Comparison of ENCODE assay signal across 15 cellular contexts in genomic region chr2:112588611-112589045, GRCh38. TPM values are rescaled to one million over a fixed set of nuclear protein-coding genes. Genes with fewer than 3 reads are reported as not detected.
DNase-seq lines count a peak whose midpoint lies in the region; ATAC-seq and TF ChIP-seq lines count a peak whose summit lies in the region.
"Had no signal": no experiment of that assay in that cellular context is flagged by ENCODE, and none has a peak within 500 bp of the region (broad histone marks: within the 10 kb centered on the region; RNA-seq: fewer than 3 reads in every experiment).

No MANE protein-coding gene starts in this region.

- ATAC-seq in activated T-cell treated with anti-CD3 and anti-CD28 coated beads, Interleukin-2, amount 50 U/mL, for 72 hours (replicated peaks in 1 of 2), result no peak
- ATAC-seq: activated naive CD8-positive, alpha-beta T cell treated with anti-CD3 and anti-CD28 coated beads, Interleukin-2, amount 50 U/mL, for 24 hours had no signal

- H3K9me3 ChIP-seq in skeletal muscle tissue (ENCODE audit: control insufficient read depth in 3 of 3, low read length in 3 of 3) (no peaks in the 10 kb centered on the region), HAP-1 (no peaks in the 10 kb centered on the region)
- H3K9me3 ChIP-seq: ovary, SJSA1, thoracic aorta had no signal

- peak overlapping the region in 2 of 3 donors; percentile 56 to 72 for H3K9ac ChIP-seq in skeletal muscle tissue (ENCODE audit: low read depth in 1 of 3, low read length in 3 of 3)

- no peaks in the 10 kb centered on the region for H3K27me3 ChIP-seq in skeletal muscle tissue (ENCODE audit: control insufficient read depth in 3 of 3, insufficient read depth in 3 of 3, low read length in 3 of 3)
- no peaks in the 10 kb centered on the region for H3K27me3 ChIP-seq in HAP-1 (ENCODE audit: low read depth)
- H3K27me3 ChIP-seq: ovary, SJSA1 had no signal

- no peak for TF ChIP-seq CTCF in choroid plexus epithelial cell (conservative IDR thresholded peaks at IDR 0.05; ENCODE audit: low read depth, low read length)

- peaks cover 27% of the 10 kb centered on the region for H3K4me1 Mint-ChIP-seq in activated T-cell treated with anti-CD3 and anti-CD28 coated beads, Interleukin-2, amount 50 U/mL, for 72 hours (ENCODE audit: low read depth)

- peak overlapping the region; percentile 75 for H3K27ac ChIP-seq in skeletal muscle tissue (ENCODE audit: low read depth, low read length)
- H3K27ac ChIP-seq: ovary, SJSA1, thoracic aorta had no signal

- H3K9me3 Mint-ChIP-seq in activated T-cell treated with anti-CD3 and anti-CD28 coated beads, Interleukin-2, amount 50 U/mL, for 72 hours, result peaks cover 0 to under 1% of the 10 kb centered on the region in 2 donors
- H3K9me3 Mint-ChIP-seq: activated naive CD8-positive, alpha-beta T cell treated with anti-CD3 and anti-CD28 coated beads, Interleukin-2, amount 50 U/mL, for 24 hours had no signal

- peaks cover 12 to 16% (median 15%) of the 10 kb centered on the region in 3 donors for H3K36me3 ChIP-seq in skeletal muscle tissue (ENCODE audit: control insufficient read depth in 3 of 3, insufficient read depth in 3 of 3, low read length in 3 of 3)
- H3K36me3 ChIP-seq in HAP-1 (replicated peaks), result no peaks in the 10 kb centered on the region; the same call in 1 of the 2 replicates
- H3K36me3 ChIP-seq: ovary had no signal

- DNase-seq in NCI-H2029 (lab: John Stamatoyannopoulos, UW) (peak; percentile 33), NCI-H2029 treated with DMSO at 0.1 percent for 48 hours (lab: John Stamatoyannopoulos, UW) (no peak), NCI-H69 (lab: John Stamatoyannopoulos, UW) (peak; percentile 83), choroid plexus epithelial cell (ENCODE audit: low read depth) (peak; percentile 60), HAP-1 (ENCODE audit: low spot score in 2 of 2) (no peak)
- no peak for DNase-seq in activated T-cell treated with anti-CD3 and anti-CD28 coated beads, Interleukin-2, amount 50 U/mL, for 72 hours
- no peak for DNase-seq in stimulated activated CD4-positive, alpha-beta T cell treated with anti-CD3 and anti-CD28 coated beads, Interleukin-4, amount 100 ng/mL, for 1 hour
- DNase-seq: activated naive CD8-positive, alpha-beta T cell treated with anti-CD3 and anti-CD28 coated beads, Interleukin-2, amount 50 U/mL, for 24 hours; activated T-cell treated with anti-CD3 and anti-CD28 coated beads for 4 hours; mesendoderm; NCI-H1694; ovary had no signal

- H3K36me3 Mint-ChIP-seq in activated T-cell treated with anti-CD3 and anti-CD28 coated beads, Interleukin-2, amount 50 U/mL, for 72 hours (ENCODE audit: insufficient read depth in 2 of 2), result peaks cover 11 to 20% of the 10 kb centered on the region in 2 donors

- H3K4me3 Mint-ChIP-seq in activated T-cell treated with anti-CD3 and anti-CD28 coated beads, Interleukin-2, amount 50 U/mL, for 72 hours, result no peak overlapping the region
- H3K4me3 Mint-ChIP-seq: activated naive CD8-positive, alpha-beta T cell treated with anti-CD3 and anti-CD28 coated beads, Interleukin-2, amount 50 U/mL, for 24 hours had no signal

- no peak overlapping the region for H3K27ac Mint-ChIP-seq in activated T-cell treated with anti-CD3 and anti-CD28 coated beads, Interleukin-2, amount 50 U/mL, for 72 hours
- H3K27ac Mint-ChIP-seq: activated naive CD8-positive, alpha-beta T cell treated with anti-CD3 and anti-CD28 coated beads, Interleukin-2, amount 50 U/mL, for 24 hours had no signal

- in situ Hi-C loops in HAP-1 (cut with MboI; ENCODE audit: low sequenced_read_pairs), result no loop called here

- H3K27me3 Mint-ChIP-seq in activated T-cell treated with anti-CD3 and anti-CD28 coated beads, Interleukin-2, amount 50 U/mL, for 72 hours (ENCODE audit: low read depth), result no peaks in the 10 kb centered on the region
- H3K27me3 Mint-ChIP-seq: activated naive CD8-positive, alpha-beta T cell treated with anti-CD3 and anti-CD28 coated beads, Interleukin-2, amount 50 U/mL, for 24 hours had no signal

- H3K4me1 ChIP-seq in skeletal muscle tissue (ENCODE audit: control insufficient read depth in 3 of 3, insufficient read depth in 3 of 3, low read length in 3 of 3), result peaks cover 20 to 39% (median 30%) of the 10 kb centered on the region in 3 donors
- H3K4me1 ChIP-seq in HAP-1, result peaks cover 5% of the 10 kb centered on the region

- H3K4me3 ChIP-seq in choroid plexus epithelial cell (ENCODE audit: low read depth, low read length) (no peak overlapping the region), skeletal muscle tissue (ENCODE audit: low read length in 3 of 3) (peak overlapping the region; percentile 11 to 55 (median 54)), HAP-1 (no peak overlapping the region)
- H3K4me3 ChIP-seq: ovary, SJSA1, thoracic aorta had no signal

RNA-seq across cellular contexts. Expression of gene CHCHD5, which starts 4.2 kb away (rescaled TPM):
- total RNA-seq in skeletal muscle tissue, result 10.4 TPM
- 10 to 100 TPM; 30.4 to 41.8 TPM for total RNA-seq in activated T-cell treated with anti-CD3 and anti-CD28 coated beads, Interleukin-2, amount 50 U/mL, for 72 hours

RNA-seq across cellular contexts. Expression of gene POLR1B, which starts 46.4 kb away (rescaled TPM):
- total RNA-seq in skeletal muscle tissue, result 20.9 TPM
- 10 to 100 TPM; 39.3 to 45.3 TPM for total RNA-seq in activated T-cell treated with anti-CD3 and anti-CD28 coated beads, Interleukin-2, amount 50 U/mL, for 72 hours

RNA-seq across cellular contexts. Expression of gene SLC20A1, which starts 57.1 kb away (rescaled TPM):
- 15.7 TPM for total RNA-seq in skeletal muscle tissue
- total RNA-seq in activated T-cell treated with anti-CD3 and anti-CD28 coated beads, Interleukin-2, amount 50 U/mL, for 72 hours, result 10 to 100 TPM; 54.3 to 66.1 TPM

Comparison
In these comparisons a context has a peak if more than half of its experiments do, and no peak if none do; other contexts are left out.
1. DNase-seq: peak in NCI-H2029 (single experiment), NCI-H69 (single experiment) and choroid plexus epithelial cell (single experiment); none in NCI-H2029 treated with DMSO at 0.1 percent for 48 hours (single experiment), HAP-1 (0 of 2), activated T-cell treated with anti-CD3 and anti-CD28 coated beads, Interleukin-2, amount 50 U/mL, for 72 hours (0 of 2) and stimulated activated CD4-positive, alpha-beta T cell treated with anti-CD3 and anti-CD28 coated beads, Interleukin-4, amount 100 ng/mL, for 1 hour (single experiment).
2. H3K4me3 ChIP-seq: peak in skeletal muscle tissue (3 of 3); none in choroid plexus epithelial cell (single experiment) and HAP-1 (single experiment).